In the genomic region with DNA sequence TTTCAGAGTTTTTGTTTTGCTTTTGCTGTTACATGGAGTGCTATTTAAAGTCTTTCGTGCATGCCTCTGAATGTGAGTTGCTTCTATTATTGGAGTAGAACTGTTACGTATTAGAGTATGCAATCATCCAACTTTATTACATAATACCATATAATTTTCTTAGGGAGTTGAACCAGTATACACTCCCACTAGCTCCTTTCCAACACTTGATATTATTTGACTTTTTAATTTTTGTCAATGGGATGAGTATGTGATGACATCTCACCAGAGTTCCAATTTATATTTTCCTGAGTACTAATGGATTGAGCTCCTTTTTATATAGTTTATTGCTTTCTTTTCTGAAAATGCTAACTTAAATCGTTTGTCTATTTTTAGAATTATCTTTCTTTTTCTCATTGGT, we compare ENCODE assay signal across 22 cellular contexts.
DNase-seq lines count a peak whose midpoint lies in the region; ATAC-seq and TF ChIP-seq lines count a peak whose summit lies in the region.
"Had no signal": no experiment of that assay in that cellular context is flagged by ENCODE, and none has a peak within 500 bp of the region (broad histone marks: within the 10 kb centered on the region; RNA-seq: fewer than 3 reads in every experiment).

No MANE protein-coding gene starts in this region.

- TF ChIP-seq CTCF in heart left ventricle (IDR thresholded peaks at IDR 0.05) (no peak), HEK293 (tag by site-specific recombination; IDR thresholded peaks at IDR 0.05) (no peak)

- no peaks in the 10 kb centered on the region for H3K27me3 ChIP-seq in heart left ventricle
- H3K27me3 ChIP-seq: BE2C; BLaER1 treated with 17β-estradiol and CSF1 and Interleukin-3, amounts not matched to agents 10 nM and 100 nM had no signal

- H3K27ac ChIP-seq in heart left ventricle, result peak overlapping the region in 4 of 12 donors; percentile 10 to 86 (median 47)
- no peak overlapping the region for H3K27ac ChIP-seq in HEK293 (ENCODE audit: extremely low read depth, low read depth, low read length)
- H3K27ac ChIP-seq: A549; BLaER1 treated with 17β-estradiol and CSF1 and Interleukin-3, amounts not matched to agents 10 nM and 100 nM had no signal

- WGBS in heart left ventricle, 4 donors, result 57 to 69% (median 67%) methylated on average over 3 of the region's 3 CpGs

- TF ChIP-seq POLR2A in heart left ventricle (IDR thresholded peaks at IDR 0.05), result no peak

- H3K36me3 ChIP-seq in heart left ventricle (no peaks in the 10 kb centered on the region), HEK293 (ENCODE audit: control insufficient read depth in 2 of 2, insufficient read depth in 1 of 2, low read length in 2 of 2) (no peaks in the 10 kb centered on the region)
- H3K36me3 ChIP-seq: BE2C had no signal

- intact Hi-C loops in heart left ventricle (cut with DNase I) (no loop called here), Right ventricle myocardium inferior (cut with DNase I) (no loop called here)

- POLR2A ChIA-PET in HEK293 (lab: Yijun Ruan, JAX), result no interaction called here

- CTCF ChIA-PET in HEK293 (lab: Yijun Ruan, JAX), result interaction anchor here (0.6 to 3.0 kb wide), 3 partner anchors 10 to 51 kb away, joined by 3 to 12 read pairs (median 11); no protein-coding TSS in a partner anchor

- peak in 3 of 4 donors; percentile 15 to 37 (median 16) for ATAC-seq in heart left ventricle
- ATAC-seq in Right ventricle myocardium inferior, result no peak
- ATAC-seq: A549, GM23338, HCT116 had no signal

- peaks cover 0 to 12% (median 0%) of the 10 kb centered on the region in 12 donors for H3K9me3 ChIP-seq in heart left ventricle
- no peaks in the 10 kb centered on the region for H3K9me3 ChIP-seq in HEK293 (ENCODE audit: control insufficient read depth, insufficient read depth, low read depth, low read length)
- H3K9me3 ChIP-seq: A549, BE2C had no signal

- DNase-seq in heart left ventricle (no peak), Right ventricle myocardium inferior (ENCODE audit: missing footprints) (no peak), MV-4-11 (lab: John Stamatoyannopoulos, UW) (peak; percentile 7), HT-29 (ENCODE audit: low spot score) (no peak), amniotic stem cell (lab: John Stamatoyannopoulos, UW) (no peak)
- DNase-seq: 8988T; ACHN; AML-193; BE2C; CD4-positive, alpha-beta T cell; CD8-positive, alpha-beta memory T cell; DMS 273 treated with DMSO at 0.1 percent for 48 hours; DMS79; EL; GDM1; H9; HFFc6 had no signal

- H3K4me1 ChIP-seq in heart left ventricle (peaks cover 0 to 45% (median 16%) of the 10 kb centered on the region in 12 donors), HEK293 (ENCODE audit: control insufficient read depth, insufficient read depth, low read length) (no peaks in the 10 kb centered on the region)

- H3K4me3 ChIP-seq in heart left ventricle (no peak overlapping the region), HEK293 (ENCODE audit: low read depth, low read length) (no peak overlapping the region)
- H3K4me3 ChIP-seq: A549; BLaER1 treated with 17β-estradiol and CSF1 and Interleukin-3, amounts not matched to agents 10 nM and 100 nM; GM23338 had no signal

TF ChIP-seq in HEK293, 187 proteins besides CTCF, POLR2A, EP300 and RAD21:
- TF ChIP-seq ZNF426 (tag by site-specific recombination; IDR thresholded peaks at IDR 0.05), result no peak
- TF ChIP-seq ZNF768 (tag by site-specific recombination; IDR thresholded peaks at IDR 0.05), result no peak
- TF ChIP-seq, protein P1, sequence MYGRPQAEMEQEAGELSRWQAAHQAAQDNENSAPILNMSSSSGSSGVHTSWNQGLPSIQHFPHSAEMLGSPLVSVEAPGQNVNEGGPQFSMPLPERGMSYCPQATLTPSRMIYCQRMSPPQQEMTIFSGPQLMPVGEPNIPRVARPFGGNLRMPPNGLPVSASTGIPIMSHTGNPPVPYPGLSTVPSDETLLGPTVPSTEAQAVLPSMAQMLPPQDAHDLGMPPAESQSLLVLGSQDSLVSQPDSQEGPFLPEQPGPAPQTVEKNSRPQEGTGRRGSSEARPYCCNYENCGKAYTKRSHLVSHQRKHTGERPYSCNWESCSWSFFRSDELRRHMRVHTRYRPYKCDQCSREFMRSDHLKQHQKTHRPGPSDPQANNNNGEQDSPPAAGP (tag by site-specific recombination; IDR thresholded peaks at IDR 0.05), result no peak
- TF ChIP-seq ZFP69B (tag by site-specific recombination; IDR thresholded peaks at IDR 0.05), result no peak
- TF ChIP-seq ZNF37A (tag by site-specific recombination; IDR thresholded peaks at IDR 0.05), result no peak
- peak; percentile 98 for TF ChIP-seq ZNF184 (tag by site-specific recombination; IDR thresholded peaks at IDR 0.05)
TF ChIP-seq in HEK293: peak in this region for 1.
